In the genomic region with DNA sequence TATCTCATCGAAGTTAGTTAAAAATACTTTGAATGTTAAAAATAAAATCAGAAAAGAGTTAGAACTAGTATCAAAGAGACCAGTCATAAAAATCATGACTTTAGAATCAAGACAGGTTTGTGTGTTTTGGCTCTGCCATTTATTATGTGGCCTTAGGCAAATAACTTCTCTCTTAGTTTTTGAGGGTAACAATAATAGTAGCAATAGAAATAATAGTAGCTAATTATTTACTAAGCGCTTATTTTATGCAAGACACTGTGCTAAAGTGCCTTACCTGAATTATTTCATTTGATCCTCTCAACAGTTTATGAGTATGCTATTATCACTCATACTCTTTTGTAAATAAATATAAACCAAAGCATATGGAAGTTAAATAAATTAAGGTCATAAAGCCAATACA, we compare ENCODE assay signal across 10 cellular contexts.
"Had no signal": no experiment of that assay in that cellular context is flagged by ENCODE, and none has a peak within 500 bp of the region (broad histone marks: within the 10 kb centered on the region; RNA-seq: fewer than 3 reads in every experiment).

No MANE protein-coding gene starts in this region.

- H3K4me2 ChIP-seq: GM23338 had no signal

- H2AFZ ChIP-seq: GM23338 had no signal

- ATAC-seq: GM23338, HCT116, K562 had no signal

- FAIRE-seq: H1, HTR-8/SVneo, K562 had no signal

- H3K9me3 ChIP-seq: HAP-1 had no signal

- H3K4me3 ChIP-seq: GM23338, HAP-1, K562 had no signal

- DNase-seq: H7, HFFc6, IMR-90, KG1 had no signal
